Comparison of ENCODE assay signal across 25 cellular contexts in genomic region chr12:119959435-119959834, GRCh38. TPM values are rescaled to one million over a fixed set of nuclear protein-coding genes. Genes with fewer than 3 reads are reported as not detected.
"Had no signal": no experiment of that assay in that cellular context is flagged by ENCODE, and none has a peak within 500 bp of the region (broad histone marks: within the 10 kb centered on the region; RNA-seq: fewer than 3 reads in every experiment).

No MANE protein-coding gene starts in this region.

- H3K27ac ChIP-seq: esophagus muscularis mucosa, heart right ventricle, lower lobe of right lung, pancreas, right lobe of liver, suprapubic skin, transverse colon, upper lobe of right lung, uterus had no signal

- H3K4me3 ChIP-seq: esophagus muscularis mucosa, heart right ventricle, lower lobe of right lung, pancreas, right lobe of liver, suprapubic skin, transverse colon, upper lobe of right lung, uterus had no signal

- H3K4me3 Mint-ChIP-seq: effector memory CD8-positive, alpha-beta T cell; naive thymus-derived CD8-positive, alpha-beta T cell; stimulated activated naive CD8-positive, alpha-beta T cell treated with anti-CD3 and anti-CD28 coated beads, Interleukin-15, amount 100 ng/mL, for 72 hours had no signal

- H3K9me3 ChIP-seq: pancreas, right lobe of liver had no signal

- H3K4me1 ChIP-seq: esophagus muscularis mucosa, heart right ventricle, lower lobe of right lung, pancreas, right lobe of liver, suprapubic skin, transverse colon, upper lobe of right lung, uterus had no signal

- H3K27me3 ChIP-seq: esophagus muscularis mucosa, pancreas, right lobe of liver, suprapubic skin, transverse colon, upper lobe of right lung, uterus had no signal

- DNase-seq: cortex of kidney; effector memory CD8-positive, alpha-beta T cell; foreskin melanocyte; glutamatergic neuron; heart right ventricle; hippocampal formation; left ventricle myocardium superior; lower lobe of right lung; naive thymus-derived CD8-positive, alpha-beta T cell; occipital lobe; pancreas; right lobe of liver; small intestine; stimulated activated CD4-positive, alpha-beta T cell treated with anti-CD3 and anti-CD28 coated beads, Interleukin-15, amount 100 ng/mL, for 24 hours; stimulated activated CD4-positive, alpha-beta T cell treated with anti-CD3 and anti-CD28 coated beads, Interleukin-4, amount 100 ng/mL, for 1 hour; stimulated activated CD8-positive, alpha-beta memory T cell treated with anti-CD3 and anti-CD28 coated beads, Interleukin-4, amount 100 ng/mL, for 48 hours; stimulated activated naive CD4-positive, alpha-beta T cell; stimulated activated naive CD8-positive, alpha-beta T cell treated with anti-CD3 and anti-CD28 coated beads, Interleukin-15, amount 100 ng/mL, for 72 hours; transverse colon; upper lobe of right lung; uterus had no signal

- H3K27me3 Mint-ChIP-seq: effector memory CD8-positive, alpha-beta T cell; naive thymus-derived CD8-positive, alpha-beta T cell; stimulated activated naive CD8-positive, alpha-beta T cell treated with anti-CD3 and anti-CD28 coated beads, Interleukin-15, amount 100 ng/mL, for 72 hours had no signal

- H3K27ac Mint-ChIP-seq: effector memory CD8-positive, alpha-beta T cell; naive thymus-derived CD8-positive, alpha-beta T cell; stimulated activated naive CD8-positive, alpha-beta T cell treated with anti-CD3 and anti-CD28 coated beads, Interleukin-15, amount 100 ng/mL, for 72 hours had no signal

- H3K4me1 Mint-ChIP-seq: naive thymus-derived CD8-positive, alpha-beta T cell had no signal

- ATAC-seq: effector memory CD8-positive, alpha-beta T cell; heart right ventricle; left ventricle myocardium superior; lower lobe of right lung; naive thymus-derived CD8-positive, alpha-beta T cell; pancreas; right lobe of liver; stimulated activated naive CD8-positive, alpha-beta T cell treated with anti-CD3 and anti-CD28 coated beads, Interleukin-15, amount 100 ng/mL, for 72 hours; upper lobe of right lung had no signal

- H3K36me3 ChIP-seq: esophagus muscularis mucosa, heart right ventricle, lower lobe of right lung, pancreas, right lobe of liver, suprapubic skin, transverse colon, upper lobe of right lung, uterus had no signal

RNA-seq across cellular contexts. Expression of gene BICDL1, which starts 29.6 kb away (rescaled TPM):
- total RNA-seq: dermis microvascular lymphatic vessel endothelial cell, fibroblast of lung had no signal
